Comparison of ENCODE assay signal across 14 cellular contexts in the genomic region with DNA sequence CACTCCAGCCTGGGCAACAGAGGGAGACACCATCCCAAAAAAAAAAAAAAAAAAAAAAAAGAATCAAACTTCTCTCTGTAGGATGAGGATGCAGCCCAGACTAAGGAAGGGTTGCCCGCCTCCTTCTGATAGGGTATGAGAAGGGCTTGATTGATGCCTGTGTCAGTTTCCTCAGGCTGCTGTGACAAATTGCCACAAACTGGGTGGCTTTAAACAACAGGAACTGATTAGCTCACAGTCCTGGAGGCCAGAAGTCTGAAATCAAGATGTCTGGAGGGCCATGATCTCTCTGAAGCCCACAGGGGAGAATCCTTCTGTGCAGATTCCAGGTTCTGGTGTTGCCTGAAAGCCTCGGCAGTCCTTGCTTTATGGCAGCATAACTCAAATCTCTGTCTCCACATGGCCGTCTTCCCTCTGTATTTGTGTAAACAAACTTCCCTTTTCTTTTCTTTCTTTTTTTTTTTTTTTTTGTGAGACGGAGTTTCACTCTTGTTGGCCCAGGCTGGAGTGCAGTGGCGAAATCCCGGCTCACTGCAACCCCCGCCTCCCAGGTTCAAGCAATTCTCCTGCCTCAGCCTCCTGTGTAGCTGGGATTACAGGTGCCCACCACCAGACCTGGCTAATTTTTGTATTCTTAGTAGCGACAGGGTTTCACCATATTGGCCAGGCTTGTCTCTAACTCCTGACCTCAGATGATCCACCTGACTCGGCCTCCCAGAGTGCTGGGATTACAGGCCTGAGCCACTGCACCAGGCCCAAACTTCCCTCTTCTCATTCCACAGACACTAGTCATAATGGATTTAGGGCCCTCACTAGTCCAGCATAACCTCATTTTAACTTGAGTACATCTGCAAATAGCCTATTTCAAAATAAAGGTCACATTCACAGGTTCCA. TPM values are rescaled to one million over a fixed set of nuclear protein-coding genes. Genes with fewer than 3 reads are reported as not detected.
A peak's percentile ranks its signal among the peaks of the same experiment; 100 is the strongest.
DNase-seq lines count a peak whose midpoint lies in the region; ATAC-seq, FAIRE-seq and TF ChIP-seq lines count a peak whose summit lies in the region.
"Had no signal": no experiment of that assay in that cellular context is flagged by ENCODE, and none has a peak within 500 bp of the region (broad histone marks: within the 10 kb centered on the region; RNA-seq: fewer than 3 reads in every experiment).

No MANE protein-coding gene starts in this region.

- ATAC-seq in HG02763 (IDR thresholded peaks at IDR 0.05; ENCODE audit: unreplicated experiment) = no peak
- no peak for ATAC-seq in T-helper 17 cell

- DNase-seq in G401 (ENCODE audit: low spot score) (no peak), T-helper 17 cell (no peak), urothelium cell line (ENCODE audit: low spot score) (no peak)
- DNase-seq: activated naive CD4-positive, alpha-beta T cell treated with anti-CD3 and anti-CD28 coated beads for 36 hours; cortex of kidney; hippocampal formation; NCI-H1048 had no signal

- peaks cover 5% of the 10 kb centered on the region for H3K27me3 Mint-ChIP-seq in T-helper 17 cell

- FAIRE-seq in urothelium cell line (lab: Jason Lieb, UNC) = no peak

- H3K36me3 ChIP-seq in HEK293 (ENCODE audit: control insufficient read depth in 2 of 2, insufficient read depth in 1 of 2, low read length in 2 of 2) = no peaks in the 10 kb centered on the region
- H3K36me3 ChIP-seq: tibial nerve had no signal

- H3K9me3 ChIP-seq in HEK293 (ENCODE audit: control insufficient read depth, insufficient read depth, low read depth, low read length) (no peaks in the 10 kb centered on the region), T-helper 17 cell (ENCODE audit: control insufficient read depth, low read length, poor library complexity, severe bottlenecking) (no peaks in the 10 kb centered on the region)
- H3K9me3 ChIP-seq: tibial nerve had no signal

- CTCF ChIA-PET in HEK293 (lab: Yijun Ruan, JAX) = interaction anchor here (0.5 to 1.0 kb wide), 3 partner anchors 17 to 161 kb away, joined by 3 to 4 read pairs (median 3); no protein-coding TSS in a partner anchor

- H3K36me3 Mint-ChIP-seq in T-helper 17 cell (ENCODE audit: low read depth) = peaks cover 3% of the 10 kb centered on the region

- peaks cover 8% of the 10 kb centered on the region for H3K4me1 Mint-ChIP-seq in T-helper 17 cell
- H3K4me1 Mint-ChIP-seq: neural crest cell had no signal

- POLR2A ChIA-PET in HEK293 (lab: Yijun Ruan, JAX) = interaction anchor here (1.1 kb wide), 2 partner anchors 11 to 48 kb away, joined by 3 to 8 read pairs; a partner anchor contains a TSS

- in situ Hi-C loops in G401 (cut with HindIII; ENCODE audit: low sequenced_read_pairs) = no loop called here

- H3K27me3 ChIP-seq in layer of hippocampus (ENCODE audit: control insufficient read depth, insufficient read depth, low read length) = no peaks in the 10 kb centered on the region
- H3K27me3 ChIP-seq: tibial nerve had no signal

- no peak overlapping the region for H3K27ac Mint-ChIP-seq in T-helper 17 cell
- H3K27ac Mint-ChIP-seq: activated naive CD4-positive, alpha-beta T cell treated with anti-CD3 and anti-CD28 coated beads for 36 hours had no signal

- H3K4me1 ChIP-seq in HEK293 (ENCODE audit: control insufficient read depth, insufficient read depth, low read length) = no peaks in the 10 kb centered on the region

- H3K4me3 ChIP-seq in HEK293 (ENCODE audit: low read depth, low read length) (no peak overlapping the region), skin epidermis (no peak overlapping the region)
- H3K4me3 ChIP-seq: tibial nerve had no signal

- TF ChIP-seq CTCF in HEK293 (tag by site-specific recombination; IDR thresholded peaks at IDR 0.05) = no peak
- no peak for TF ChIP-seq CTCF in VCaP (conservative IDR thresholded peaks at IDR 0.05)

- H3K27ac ChIP-seq in HEK293 (ENCODE audit: extremely low read depth, low read depth, low read length) (no peak overlapping the region), VCaP (peak overlapping the region; percentile 28; the same call in 1 of the 2 replicates), layer of hippocampus (ENCODE audit: low read depth, low read length) (peak overlapping the region; percentile 52), skin epidermis (peak overlapping the region in 13 of 21 experiments; percentile 4 to 62 (median 42))

- no peak overlapping the region for H3K4me3 Mint-ChIP-seq in T-helper 17 cell
- H3K4me3 Mint-ChIP-seq: activated naive CD4-positive, alpha-beta T cell treated with anti-CD3 and anti-CD28 coated beads for 36 hours; neural crest cell had no signal

TF ChIP-seq in HEK293, 187 proteins besides CTCF, POLR2A, EP300 and RAD21:
- no peak for TF ChIP-seq HOXC10 (CRISPR knock-in tag; IDR thresholded peaks at IDR 0.05)
- TF ChIP-seq, protein P1, sequence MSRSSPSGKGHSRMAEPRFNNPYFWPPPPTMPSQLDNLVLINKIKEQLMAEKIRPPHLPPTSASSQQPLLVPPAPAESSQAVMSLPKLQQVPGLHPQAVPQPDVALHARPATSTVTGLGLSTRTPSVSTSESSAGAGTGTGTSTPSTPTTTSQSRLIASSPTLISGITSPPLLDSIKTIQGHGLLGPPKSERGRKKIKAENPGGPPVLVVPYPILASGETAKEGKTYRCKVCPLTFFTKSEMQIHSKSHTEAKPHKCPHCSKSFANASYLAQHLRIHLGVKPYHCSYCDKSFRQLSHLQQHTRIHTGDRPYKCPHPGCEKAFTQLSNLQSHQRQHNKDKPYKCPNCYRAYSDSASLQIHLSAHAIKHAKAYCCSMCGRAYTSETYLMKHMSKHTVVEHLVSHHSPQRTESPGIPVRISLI (tag by site-specific recombination; IDR thresholded peaks at IDR 0.05) = 0 out of 2 replicates have a peak, but pooled peaks have one; percentile 23

RNA-seq across cellular contexts. Expression of a gene that starts 11.2 kb away (rescaled TPM):
- 5.2 and 17.2 TPM in 2 replicates for total RNA-seq in G401 (2014; rRNA removed; shearing (Covaris generic))
- total RNA-seq in T-helper 17 cell = 10 to 100 TPM; 17.1 to 17.7 TPM

RNA-seq across cellular contexts. Expression of a gene that starts 48.1 kb away (rescaled TPM):
- total RNA-seq in G401 (2014; rRNA removed; shearing (Covaris generic)) = 92.1 and 142 TPM in 2 replicates
- 100 to 1,000 TPM; 101 to 121 TPM for total RNA-seq in T-helper 17 cell
